ENCODE assay signal across 20 cellular contexts in genomic region chr5:92775711-92776615, GRCh38.
DNase-seq lines count a peak whose midpoint lies in the region; ATAC-seq, FAIRE-seq and TF ChIP-seq lines count a peak whose summit lies in the region.
"Had no signal": no experiment of that assay in that cellular context is flagged by ENCODE, and none has a peak within 500 bp of the region (broad histone marks: within the 10 kb centered on the region; RNA-seq: fewer than 3 reads in every experiment).

No MANE protein-coding gene starts in this region.

- intact Hi-C loops in mammary epithelial cell (cut with micrococcal nuclease) = no loop called here
- intact Hi-C loops in breast epithelium (cut with DNase I; ENCODE audit: low total_unique reads) = no loop called here

- no TSS peak for BruUV-seq in mammary epithelial cell (replicated peaks; lab: Mats Ljungman, UMichigan)

- FAIRE-seq in astrocyte (lab: Jason Lieb, UNC) = no peak
- FAIRE-seq: A204.1 had no signal

- TF ChIP-seq CTCF in mammary epithelial cell (conservative IDR thresholded peaks at IDR 0.05 in 1 of 2, IDR thresholded peaks at IDR 0.05 in 1 of 2; ENCODE audit: extremely low read depth in 1 of 2, insufficient read depth in 1 of 2, low read depth in 1 of 2, low read length in 2 of 2) = no peak
- TF ChIP-seq CTCF in breast epithelium (IDR thresholded peaks at IDR 0.05) = no peak
- no peak for TF ChIP-seq CTCF in astrocyte (IDR thresholded peaks at IDR 0.05; ENCODE audit: insufficient read depth, low read depth, low read length)

- H3K9ac ChIP-seq in mammary epithelial cell (ENCODE audit: insufficient read depth, low read length) (no peak overlapping the region), astrocyte (ENCODE audit: low read length) (no peak overlapping the region)

- H3K36me3 ChIP-seq in mammary epithelial cell (ENCODE audit: insufficient read depth, low read length) (no peaks in the 10 kb centered on the region), breast epithelium (no peaks in the 10 kb centered on the region), astrocyte (ENCODE audit: insufficient read depth, low read length) (no peaks in the 10 kb centered on the region)
- H3K36me3 ChIP-seq: tibial nerve had no signal

- H3K9me3 ChIP-seq in mammary epithelial cell (replicated peaks; ENCODE audit: insufficient read depth, low read length) (no peaks in the 10 kb centered on the region), breast epithelium (no peaks in the 10 kb centered on the region), astrocyte (ENCODE audit: insufficient read depth, low read depth, low read length) (no peaks in the 10 kb centered on the region)
- H3K9me3 ChIP-seq: psoas muscle, tibial nerve had no signal

- H4K20me1 ChIP-seq in mammary epithelial cell (ENCODE audit: insufficient read depth, low read length) (no peaks in the 10 kb centered on the region), astrocyte (ENCODE audit: insufficient read depth, low read length) (no peaks in the 10 kb centered on the region)

- H3K36me3 Mint-ChIP-seq in astrocyte (ENCODE audit: low read depth, unreplicated experiment) = no peaks in the 10 kb centered on the region
- H3K36me3 Mint-ChIP-seq: CD14-positive monocyte; naive thymus-derived CD4-positive, alpha-beta T cell; stimulated activated memory B cell treated with anti-CD40 and anti-IgM and Interleukin-4, amounts not matched to agents 10 μg/mL and 1 μg/mL and 100 μg/mL, for 72 hours had no signal

- H2AFZ ChIP-seq in mammary epithelial cell (ENCODE audit: low read depth, low read length) (peak overlapping the region; percentile 45), astrocyte (ENCODE audit: low read depth, low read length) (peak overlapping the region; percentile 18)

- DNase-seq in mammary epithelial cell = peak; percentile 74
- no peak for DNase-seq in breast epithelium (ENCODE audit: low spot score in 2 of 2)
- DNase-seq in astrocyte (ENCODE audit: low read depth) = peak; percentile 36
- peak; percentile 73 for DNase-seq in iris pigment epithelial cell (ENCODE audit: low read depth)
- no peak for DNase-seq in activated CD4-positive, CD25-positive, alpha-beta regulatory T cell treated with anti-CD3 and anti-CD28 coated beads, Interleukin-2, amount 50 U/mL, for 72 hours
- no peak for DNase-seq in HUDEP-2 (lab: John Stamatoyannopoulos, UW; ENCODE audit: unreplicated experiment in 76 of 76)
- DNase-seq: activated effector memory CD4-positive, alpha-beta T cell treated with Interleukin-2 at 50 U/mL for 16 hours; amygdala; DMS53; naive thymus-derived CD4-positive, alpha-beta T cell; NCI-H510A treated with DMSO at 0.1 percent for 48 hours; psoas muscle; stimulated activated CD4-positive, alpha-beta T cell treated with anti-CD3 and anti-CD28 coated beads, Interleukin-12 subunit alpha, Interleukin-12 subunit beta, amount 100 ng/mL, for 4 hours; T-helper 9 cell had no signal

- H3K79me2 ChIP-seq in mammary epithelial cell (ENCODE audit: insufficient read depth, low read length) = no peaks in the 10 kb centered on the region
- H3K79me2 ChIP-seq in astrocyte (ENCODE audit: insufficient read depth, low read length) = no peaks in the 10 kb centered on the region

- peaks cover 3% of the 10 kb centered on the region for H3K4me1 Mint-ChIP-seq in astrocyte (ENCODE audit: low read depth, unreplicated experiment)
- H3K4me1 Mint-ChIP-seq: CD14-positive monocyte; stimulated activated memory B cell treated with anti-CD40 and anti-IgM and Interleukin-4, amounts not matched to agents 10 μg/mL and 1 μg/mL and 100 μg/mL, for 72 hours had no signal

- no peak overlapping the region for H3K4me2 ChIP-seq in mammary epithelial cell (ENCODE audit: insufficient read depth, low read depth, low read length)
- no peak overlapping the region for H3K4me2 ChIP-seq in astrocyte (ENCODE audit: low read length)

- no peak for ATAC-seq in HG02840 (IDR thresholded peaks at IDR 0.05; ENCODE audit: low FRiP score, unreplicated experiment)
- no peak for ATAC-seq in GM19324 (IDR thresholded peaks at IDR 0.05; ENCODE audit: low FRiP score, unreplicated experiment)
- ATAC-seq: naive thymus-derived CD4-positive, alpha-beta T cell; psoas muscle; stimulated activated memory B cell treated with anti-CD40 and anti-IgM and Interleukin-4, amounts not matched to agents 10 μg/mL and 1 μg/mL and 100 μg/mL, for 72 hours had no signal

- no peak overlapping the region for H3K4me3 ChIP-seq in mammary epithelial cell (replicated peaks in 1 of 3; ENCODE audit: insufficient read depth in 1 of 3, low read depth in 2 of 3, low read length in 3 of 3)
- H3K4me3 ChIP-seq in breast epithelium = no peak overlapping the region
- H3K4me3 ChIP-seq in astrocyte (ENCODE audit: insufficient read depth, low read depth, low read length) = no peak overlapping the region
- H3K4me3 ChIP-seq: psoas muscle, tibial nerve had no signal

- H3K4me1 ChIP-seq in mammary epithelial cell (ENCODE audit: insufficient read depth, low read length) (peaks cover 3% of the 10 kb centered on the region), breast epithelium (no peaks in the 10 kb centered on the region), astrocyte (ENCODE audit: insufficient read depth, low read length) (peaks cover 2% of the 10 kb centered on the region)
- H3K4me1 ChIP-seq: psoas muscle, tibial nerve had no signal

- no peak overlapping the region for H3K27ac Mint-ChIP-seq in astrocyte (ENCODE audit: unreplicated experiment)
- H3K27ac Mint-ChIP-seq: CD14-positive monocyte; naive thymus-derived CD4-positive, alpha-beta T cell; stimulated activated memory B cell treated with anti-CD40 and anti-IgM and Interleukin-4, amounts not matched to agents 10 μg/mL and 1 μg/mL and 100 μg/mL, for 72 hours had no signal

- H3K27me3 Mint-ChIP-seq in astrocyte (ENCODE audit: low read depth, unreplicated experiment) = no peaks in the 10 kb centered on the region
- H3K27me3 Mint-ChIP-seq: naive thymus-derived CD4-positive, alpha-beta T cell; stimulated activated memory B cell treated with anti-CD40 and anti-IgM and Interleukin-4, amounts not matched to agents 10 μg/mL and 1 μg/mL and 100 μg/mL, for 72 hours had no signal

- H3K27me3 ChIP-seq in mammary epithelial cell (ENCODE audit: insufficient read depth, low read length) (no peaks in the 10 kb centered on the region), breast epithelium (no peaks in the 10 kb centered on the region), astrocyte (ENCODE audit: insufficient read depth, low read length) (no peaks in the 10 kb centered on the region)
- H3K27me3 ChIP-seq: tibial nerve had no signal

- H3K9me3 Mint-ChIP-seq in astrocyte (ENCODE audit: unreplicated experiment) = no peaks in the 10 kb centered on the region

- CTCF ChIA-PET in mammary epithelial cell (lab: Charles Lee; ENCODE audit: low non-redundant PET) = interaction anchor here (0.7 kb wide), 1 partner anchor 154 kb away, joined by 4 read pairs; no protein-coding TSS in a partner anchor

- H3K4me3 Mint-ChIP-seq in astrocyte (ENCODE audit: unreplicated experiment) = no peak overlapping the region
- H3K4me3 Mint-ChIP-seq: CD14-positive monocyte; naive thymus-derived CD4-positive, alpha-beta T cell; stimulated activated memory B cell treated with anti-CD40 and anti-IgM and Interleukin-4, amounts not matched to agents 10 μg/mL and 1 μg/mL and 100 μg/mL, for 72 hours had no signal

- no peak for TF ChIP-seq POLR2A in breast epithelium (IDR thresholded peaks at IDR 0.05)

- H3K27ac ChIP-seq in mammary epithelial cell (ENCODE audit: insufficient read depth, low read depth, low read length) = no peak overlapping the region
- no peak overlapping the region for H3K27ac ChIP-seq in breast epithelium
- H3K27ac ChIP-seq in astrocyte (ENCODE audit: low read depth, low read length) = no peak overlapping the region
- H3K27ac ChIP-seq: psoas muscle, tibial nerve had no signal

- dilution Hi-C loops in mammary epithelial cell (cut with HindIII; ENCODE audit: low sequenced_read_pairs) = no loop called here

- in situ Hi-C loops in mammary epithelial cell (cut with MboI; ENCODE audit: low sequenced_read_pairs in 2 of 2) = no loop called here

- WGBS in mammary epithelial cell (ENCODE audit: low coverage, missing lambda C conversion rate) = 78% methylated on average over 5 of the region's 5 CpGs

Comparison
In these comparisons a context has a peak if more than half of its experiments do, and no peak if none do; other contexts are left out.
1. DNase-seq: peak in mammary epithelial cell (single experiment), astrocyte (single experiment) and iris pigment epithelial cell (single experiment); none in breast epithelium (0 of 2), activated CD4-positive, CD25-positive, alpha-beta regulatory T cell treated with anti-CD3 and anti-CD28 coated beads, Interleukin-2, amount 50 U/mL, for 72 hours (single experiment) and HUDEP-2 (0 of 76).